Comparison of ENCODE assay signal across 10 cellular contexts in genomic region chrX:10633722-10634121, GRCh38. TPM values are rescaled to one million over a fixed set of nuclear protein-coding genes. Genes with fewer than 3 reads are reported as not detected.
DNase-seq lines count a peak whose midpoint lies in the region; ATAC-seq and TF ChIP-seq lines count a peak whose summit lies in the region.
"Had no signal": no experiment of that assay in that cellular context is flagged by ENCODE, and none has a peak within 500 bp of the region (broad histone marks: within the 10 kb centered on the region; RNA-seq: fewer than 3 reads in every experiment).

No MANE protein-coding gene starts in this region.

- H3K36me3 ChIP-seq in lower lobe of right lung: no peaks in the 10 kb centered on the region
- H3K36me3 ChIP-seq: right lobe of liver had no signal

- no peak overlapping the region for H3K27ac ChIP-seq in lower lobe of right lung
- H3K27ac ChIP-seq: right lobe of liver had no signal

- H3K4me1 Mint-ChIP-seq in brain: peaks cover 57% of the 10 kb centered on the region
- H3K4me1 Mint-ChIP-seq in stimulated activated memory B cell treated with anti-CD40 and anti-IgM and Interleukin-4, amounts not matched to agents 10 μg/mL and 1 μg/mL and 100 μg/mL, for 72 hours: no peaks in the 10 kb centered on the region

- no peak overlapping the region for H3K4me3 ChIP-seq in lower lobe of right lung
- H3K4me3 ChIP-seq: right lobe of liver had no signal

- intact Hi-C loops in lower lobe of right lung (cut with DNase I): no loop called here

- TF ChIP-seq CTCF in AG09319 (IDR thresholded peaks at IDR 0.05; ENCODE audit: low read depth, low read length) (no peak), brain (conservative IDR thresholded peaks at IDR 0.05) (no peak), lower lobe of right lung (IDR thresholded peaks at IDR 0.05) (no peak)

- no peaks in the 10 kb centered on the region for H3K4me1 ChIP-seq in lower lobe of right lung
- H3K4me1 ChIP-seq: right lobe of liver had no signal

- no peaks in the 10 kb centered on the region for H3K27me3 Mint-ChIP-seq in brain
- H3K27me3 Mint-ChIP-seq in stimulated activated memory B cell treated with anti-CD40 and anti-IgM and Interleukin-4, amounts not matched to agents 10 μg/mL and 1 μg/mL and 100 μg/mL, for 72 hours: peaks cover 14% of the 10 kb centered on the region
- H3K27me3 Mint-ChIP-seq: activated naive CD8-positive, alpha-beta T cell had no signal

- peak overlapping the region; percentile 15 to 56 (median 53) for H3K4me3 Mint-ChIP-seq in brain
- H3K4me3 Mint-ChIP-seq in stimulated activated memory B cell treated with anti-CD40 and anti-IgM and Interleukin-4, amounts not matched to agents 10 μg/mL and 1 μg/mL and 100 μg/mL, for 72 hours: no peak overlapping the region
- H3K4me3 Mint-ChIP-seq: activated naive CD8-positive, alpha-beta T cell had no signal

- no peaks in the 10 kb centered on the region for H3K27me3 ChIP-seq in lower lobe of right lung (ENCODE audit: low read depth)
- H3K27me3 ChIP-seq: right lobe of liver had no signal

- peaks cover 11% of the 10 kb centered on the region for H3K36me3 Mint-ChIP-seq in brain
- H3K36me3 Mint-ChIP-seq in stimulated activated memory B cell treated with anti-CD40 and anti-IgM and Interleukin-4, amounts not matched to agents 10 μg/mL and 1 μg/mL and 100 μg/mL, for 72 hours: no peaks in the 10 kb centered on the region
- H3K36me3 Mint-ChIP-seq: activated naive CD8-positive, alpha-beta T cell had no signal

- peak overlapping the region; percentile 79 to 97 (median 89) for H3K27ac Mint-ChIP-seq in brain
- no peak overlapping the region for H3K27ac Mint-ChIP-seq in stimulated activated memory B cell treated with anti-CD40 and anti-IgM and Interleukin-4, amounts not matched to agents 10 μg/mL and 1 μg/mL and 100 μg/mL, for 72 hours
- H3K27ac Mint-ChIP-seq: activated naive CD8-positive, alpha-beta T cell had no signal

- peaks cover 0 to 9% (median 5%) of the 10 kb centered on the region in 5 experiments for H3K9me3 Mint-ChIP-seq in brain
- H3K9me3 Mint-ChIP-seq in stimulated activated memory B cell treated with anti-CD40 and anti-IgM and Interleukin-4, amounts not matched to agents 10 μg/mL and 1 μg/mL and 100 μg/mL, for 72 hours: no peaks in the 10 kb centered on the region

- no peaks in the 10 kb centered on the region for H3K9me3 ChIP-seq in lower lobe of right lung
- H3K9me3 ChIP-seq: right lobe of liver had no signal

- ATAC-seq in lower lobe of right lung (peak; percentile 59 to 81), GM21786 (IDR thresholded peaks at IDR 0.05; ENCODE audit: unreplicated experiment) (no peak), GM19351 (IDR thresholded peaks at IDR 0.05; ENCODE audit: unreplicated experiment) (no peak), GM21528 (IDR thresholded peaks at IDR 0.05; ENCODE audit: low FRiP score, unreplicated experiment) (no peak)
- ATAC-seq in stimulated activated memory B cell treated with anti-CD40 and anti-IgM and Interleukin-4, amounts not matched to agents 10 μg/mL and 1 μg/mL and 100 μg/mL, for 72 hours: no peak

- peak; percentile 51 for DNase-seq in AG09319 (ENCODE audit: extremely low read depth, low read depth)
- peak; percentile 57 for DNase-seq in NCI-H1436 (lab: John Stamatoyannopoulos, UW)
- no peak for DNase-seq in lower lobe of right lung
- DNase-seq: right lobe of liver had no signal

RNA-seq across cellular contexts. Expression of gene MID1, which starts 13.3 kb away (rescaled TPM):
- 7.4 TPM for polyA plus RNA-seq in brain (ENCODE audit: insufficient read depth, low read depth, low replicate concordance)
- 24.9 TPM for total RNA-seq in lower lobe of right lung

Comparison
In these comparisons a context has a peak if more than half of its experiments do, and no peak if none do; other contexts are left out.
1. ATAC-seq: peak in lower lobe of right lung (2 of 2); none in GM21786 (single experiment), stimulated activated memory B cell treated with anti-CD40 and anti-IgM and Interleukin-4, amounts not matched to agents 10 μg/mL and 1 μg/mL and 100 μg/mL, for 72 hours (single experiment), GM19351 (single experiment) and GM21528 (single experiment).